1 cellular context compared by ENCODE assay signal in the genomic region with DNA sequence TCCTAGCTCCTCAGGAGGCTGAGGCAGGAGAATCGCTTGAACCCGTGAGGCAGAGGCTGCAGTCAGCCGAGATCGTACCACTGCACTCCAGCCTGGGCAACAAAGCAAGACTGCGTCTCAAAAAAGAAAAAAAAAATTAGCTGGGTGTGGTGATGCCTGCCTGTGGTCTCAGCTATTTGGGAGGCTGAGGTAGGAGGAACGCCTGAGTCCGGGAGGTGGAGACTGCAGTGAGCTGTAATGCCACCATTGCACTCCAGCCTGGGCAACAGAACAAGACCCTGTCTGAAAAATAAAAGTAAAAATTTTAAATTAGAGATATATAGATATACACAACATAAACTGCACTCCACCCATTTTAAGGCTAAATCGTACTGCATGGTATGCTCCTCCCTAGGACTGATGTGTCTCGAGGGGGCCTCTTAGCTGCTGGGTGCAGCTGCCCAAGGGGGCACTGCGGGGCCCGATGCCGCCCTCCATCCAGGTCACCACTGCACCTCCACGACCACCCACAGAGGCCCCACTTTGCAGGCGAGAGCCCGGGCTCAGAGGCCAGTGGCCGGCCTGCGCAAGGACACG.
TF ChIP-seq lines count a peak whose summit lies in the region.

No MANE protein-coding gene starts in this region.

TF ChIP-seq in HEK293, 187 proteins besides CTCF, POLR2A, EP300 and RAD21 (continued from another document):
- TF ChIP-seq, protein P1, sequence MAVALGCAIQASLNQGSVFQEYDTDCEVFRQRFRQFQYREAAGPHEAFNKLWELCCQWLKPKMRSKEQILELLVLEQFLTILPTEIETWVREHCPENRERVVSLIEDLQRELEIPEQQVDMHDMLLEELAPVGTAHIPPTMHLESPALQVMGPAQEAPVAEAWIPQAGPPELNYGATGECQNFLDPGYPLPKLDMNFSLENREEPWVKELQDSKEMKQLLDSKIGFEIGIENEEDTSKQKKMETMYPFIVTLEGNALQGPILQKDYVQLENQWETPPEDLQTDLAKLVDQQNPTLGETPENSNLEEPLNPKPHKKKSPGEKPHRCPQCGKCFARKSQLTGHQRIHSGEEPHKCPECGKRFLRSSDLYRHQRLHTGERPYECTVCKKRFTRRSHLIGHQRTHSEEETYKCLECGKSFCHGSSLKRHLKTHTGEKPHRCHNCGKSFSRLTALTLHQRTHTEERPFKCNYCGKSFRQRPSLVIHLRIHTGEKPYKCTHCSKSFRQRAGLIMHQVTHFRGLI (tag by site-specific recombination; IDR thresholded peaks at IDR 0.05), result no peak
- peak; percentile 99 for TF ChIP-seq ZBTB8A (tag by site-specific recombination; IDR thresholded peaks at IDR 0.05)
- 0 out of 2 replicates have a peak, but pooled peaks have one; percentile 42 for TF ChIP-seq GLIS1 (tag by site-specific recombination; IDR thresholded peaks at IDR 0.05)
- no peak for TF ChIP-seq ZNF366 (tag by site-specific recombination; conservative IDR thresholded peaks at IDR 0.05)
- TF ChIP-seq ZNF596 (tag by site-specific recombination; IDR thresholded peaks at IDR 0.05), result no peak
- no peak for TF ChIP-seq HOXC10 (CRISPR knock-in tag; IDR thresholded peaks at IDR 0.05)
- TF ChIP-seq SP3 (tag by site-specific recombination; IDR thresholded peaks at IDR 0.05), result 0 out of 2 replicates have a peak, but pooled peaks have one; percentile 12
- TF ChIP-seq ZNF654 (tag by site-specific recombination; IDR thresholded peaks at IDR 0.05; ENCODE audit: low read depth), result no peak
- TF ChIP-seq SCRT2 (tag by site-specific recombination; IDR thresholded peaks at IDR 0.05), result peak; percentile 75
- TF ChIP-seq ZNF121 (tag by site-specific recombination; IDR thresholded peaks at IDR 0.05), result no peak
- TF ChIP-seq ZNF133 (tag by site-specific recombination; IDR thresholded peaks at IDR 0.05), result no peak
- TF ChIP-seq, protein P2, sequence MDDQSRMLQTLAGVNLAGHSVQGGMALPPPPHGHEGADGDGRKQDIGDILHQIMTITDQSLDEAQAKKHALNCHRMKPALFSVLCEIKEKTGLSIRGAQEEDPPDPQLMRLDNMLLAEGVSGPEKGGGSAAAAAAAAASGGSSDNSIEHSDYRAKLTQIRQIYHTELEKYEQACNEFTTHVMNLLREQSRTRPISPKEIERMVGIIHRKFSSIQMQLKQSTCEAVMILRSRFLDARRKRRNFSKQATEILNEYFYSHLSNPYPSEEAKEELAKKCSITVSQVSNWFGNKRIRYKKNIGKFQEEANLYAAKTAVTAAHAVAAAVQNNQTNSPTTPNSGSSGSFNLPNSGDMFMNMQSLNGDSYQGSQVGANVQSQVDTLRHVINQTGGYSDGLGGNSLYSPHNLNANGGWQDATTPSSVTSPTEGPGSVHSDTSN (CRISPR knock-in tag; IDR thresholded peaks at IDR 0.05), result no peak
- no peak for TF ChIP-seq ZNF837 (tag by site-specific recombination; IDR thresholded peaks at IDR 0.05)
- TF ChIP-seq, protein P3, sequence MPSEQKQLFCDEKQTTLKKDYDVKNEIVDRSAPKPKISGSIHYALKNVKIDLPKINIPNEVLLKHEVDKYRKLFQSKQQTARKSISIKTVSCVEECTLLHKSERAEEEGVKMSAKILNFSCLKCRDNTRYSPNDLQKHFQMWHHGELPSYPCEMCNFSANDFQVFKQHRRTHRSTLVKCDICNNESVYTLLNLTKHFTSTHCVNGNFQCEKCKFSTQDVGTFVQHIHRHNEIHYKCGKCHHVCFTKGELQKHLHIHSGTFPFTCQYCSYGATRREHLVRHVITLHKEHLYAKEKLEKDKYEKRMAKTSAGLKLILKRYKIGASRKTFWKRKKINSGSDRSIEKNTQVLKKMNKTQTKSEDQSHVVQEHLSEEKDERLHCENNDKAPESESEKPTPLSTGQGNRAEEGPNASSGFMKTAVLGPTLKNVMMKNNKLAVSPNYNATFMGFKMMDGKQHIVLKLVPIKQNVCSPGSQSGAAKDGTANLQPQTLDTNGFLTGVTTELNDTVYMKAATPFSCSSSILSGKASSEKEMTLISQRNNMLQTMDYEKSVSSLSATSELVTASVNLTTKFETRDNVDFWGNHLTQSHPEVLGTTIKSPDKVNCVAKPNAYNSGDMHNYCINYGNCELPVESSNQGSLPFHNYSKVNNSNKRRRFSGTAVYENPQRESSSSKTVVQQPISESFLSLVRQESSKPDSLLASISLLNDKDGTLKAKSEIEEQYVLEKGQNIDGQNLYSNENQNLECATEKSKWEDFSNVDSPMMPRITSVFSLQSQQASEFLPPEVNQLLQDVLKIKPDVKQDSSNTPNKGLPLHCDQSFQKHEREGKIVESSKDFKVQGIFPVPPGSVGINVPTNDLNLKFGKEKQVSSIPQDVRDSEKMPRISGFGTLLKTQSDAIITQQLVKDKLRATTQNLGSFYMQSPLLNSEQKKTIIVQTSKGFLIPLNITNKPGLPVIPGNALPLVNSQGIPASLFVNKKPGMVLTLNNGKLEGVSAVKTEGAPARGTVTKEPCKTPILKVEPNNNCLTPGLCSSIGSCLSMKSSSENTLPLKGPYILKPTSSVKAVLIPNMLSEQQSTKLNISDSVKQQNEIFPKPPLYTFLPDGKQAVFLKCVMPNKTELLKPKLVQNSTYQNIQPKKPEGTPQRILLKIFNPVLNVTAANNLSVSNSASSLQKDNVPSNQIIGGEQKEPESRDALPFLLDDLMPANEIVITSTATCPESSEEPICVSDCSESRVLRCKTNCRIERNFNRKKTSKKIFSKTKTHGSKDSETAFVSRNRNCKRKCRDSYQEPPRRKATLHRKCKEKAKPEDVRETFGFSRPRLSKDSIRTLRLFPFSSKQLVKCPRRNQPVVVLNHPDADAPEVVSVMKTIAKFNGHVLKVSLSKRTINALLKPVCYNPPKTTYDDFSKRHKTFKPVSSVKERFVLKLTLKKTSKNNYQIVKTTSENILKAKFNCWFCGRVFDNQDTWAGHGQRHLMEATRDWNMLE (tag by site-specific recombination; conservative IDR thresholded peaks at IDR 0.05; ENCODE audit: low read depth), result no peak
- TF ChIP-seq SETDB1 (IDR thresholded peaks at IDR 0.05; ENCODE audit: insufficient read length, low read length), result no peak
- no peak for TF ChIP-seq ZNF211 (tag by site-specific recombination; IDR thresholded peaks at IDR 0.05; ENCODE audit: low read depth)
- TF ChIP-seq, protein P4, sequence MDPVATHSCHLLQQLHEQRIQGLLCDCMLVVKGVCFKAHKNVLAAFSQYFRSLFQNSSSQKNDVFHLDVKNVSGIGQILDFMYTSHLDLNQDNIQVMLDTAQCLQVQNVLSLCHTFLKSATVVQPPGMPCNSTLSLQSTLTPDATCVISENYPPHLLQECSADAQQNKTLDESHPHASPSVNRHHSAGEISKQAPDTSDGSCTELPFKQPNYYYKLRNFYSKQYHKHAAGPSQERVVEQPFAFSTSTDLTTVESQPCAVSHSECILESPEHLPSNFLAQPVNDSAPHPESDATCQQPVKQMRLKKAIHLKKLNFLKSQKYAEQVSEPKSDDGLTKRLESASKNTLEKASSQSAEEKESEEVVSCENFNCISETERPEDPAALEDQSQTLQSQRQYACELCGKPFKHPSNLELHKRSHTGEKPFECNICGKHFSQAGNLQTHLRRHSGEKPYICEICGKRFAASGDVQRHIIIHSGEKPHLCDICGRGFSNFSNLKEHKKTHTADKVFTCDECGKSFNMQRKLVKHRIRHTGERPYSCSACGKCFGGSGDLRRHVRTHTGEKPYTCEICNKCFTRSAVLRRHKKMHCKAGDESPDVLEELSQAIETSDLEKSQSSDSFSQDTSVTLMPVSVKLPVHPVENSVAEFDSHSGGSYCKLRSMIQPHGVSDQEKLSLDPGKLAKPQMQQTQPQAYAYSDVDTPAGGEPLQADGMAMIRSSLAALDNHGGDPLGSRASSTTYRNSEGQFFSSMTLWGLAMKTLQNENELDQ (tag by site-specific recombination; IDR thresholded peaks at IDR 0.05; ENCODE audit: low read depth), result no peak
- TF ChIP-seq ZNF341 (tag by site-specific recombination; IDR thresholded peaks at IDR 0.05; ENCODE audit: low read depth), result 0 out of 2 replicates have a peak, but pooled peaks have one; percentile 26
- 0 out of 2 replicates have a peak, but pooled peaks have one; percentile 48 for TF ChIP-seq ZNF501 (tag by site-specific recombination; IDR thresholded peaks at IDR 0.05)
- no peak for TF ChIP-seq ZNF560 (tag by site-specific recombination; IDR thresholded peaks at IDR 0.05; ENCODE audit: borderline replicate concordance)
- TF ChIP-seq, protein P5, sequence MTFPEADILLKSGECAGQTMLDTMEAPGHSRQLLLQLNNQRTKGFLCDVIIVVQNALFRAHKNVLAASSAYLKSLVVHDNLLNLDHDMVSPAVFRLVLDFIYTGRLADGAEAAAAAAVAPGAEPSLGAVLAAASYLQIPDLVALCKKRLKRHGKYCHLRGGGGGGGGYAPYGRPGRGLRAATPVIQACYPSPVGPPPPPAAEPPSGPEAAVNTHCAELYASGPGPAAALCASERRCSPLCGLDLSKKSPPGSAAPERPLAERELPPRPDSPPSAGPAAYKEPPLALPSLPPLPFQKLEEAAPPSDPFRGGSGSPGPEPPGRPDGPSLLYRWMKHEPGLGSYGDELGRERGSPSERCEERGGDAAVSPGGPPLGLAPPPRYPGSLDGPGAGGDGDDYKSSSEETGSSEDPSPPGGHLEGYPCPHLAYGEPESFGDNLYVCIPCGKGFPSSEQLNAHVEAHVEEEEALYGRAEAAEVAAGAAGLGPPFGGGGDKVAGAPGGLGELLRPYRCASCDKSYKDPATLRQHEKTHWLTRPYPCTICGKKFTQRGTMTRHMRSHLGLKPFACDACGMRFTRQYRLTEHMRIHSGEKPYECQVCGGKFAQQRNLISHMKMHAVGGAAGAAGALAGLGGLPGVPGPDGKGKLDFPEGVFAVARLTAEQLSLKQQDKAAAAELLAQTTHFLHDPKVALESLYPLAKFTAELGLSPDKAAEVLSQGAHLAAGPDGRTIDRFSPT (tag by site-specific recombination; IDR thresholded peaks at IDR 0.05), result peak; percentile 62; the same call in 1 of the 2 replicates
- no peak for TF ChIP-seq ZNF600 (tag by site-specific recombination; IDR thresholded peaks at IDR 0.05)
- no peak for TF ChIP-seq ZNF561 (tag by site-specific recombination; IDR thresholded peaks at IDR 0.05; ENCODE audit: borderline replicate concordance)
- no peak for TF ChIP-seq ZBTB1 (tag by site-specific recombination; IDR thresholded peaks at IDR 0.05)
- peak; percentile 79 for TF ChIP-seq ZNF335 (tag by site-specific recombination; conservative IDR thresholded peaks at IDR 0.05)
- no peak for TF ChIP-seq ZNF155 (tag by site-specific recombination; IDR thresholded peaks at IDR 0.05)
- no peak for TF ChIP-seq ZNF677 (tag by site-specific recombination; IDR thresholded peaks at IDR 0.05)
- TF ChIP-seq ZFP3 (tag by site-specific recombination; IDR thresholded peaks at IDR 0.05; ENCODE audit: low read depth), result no peak
- TF ChIP-seq ZNF664 (tag by site-specific recombination; IDR thresholded peaks at IDR 0.05), result peak; percentile 88
- TF ChIP-seq, protein P6, sequence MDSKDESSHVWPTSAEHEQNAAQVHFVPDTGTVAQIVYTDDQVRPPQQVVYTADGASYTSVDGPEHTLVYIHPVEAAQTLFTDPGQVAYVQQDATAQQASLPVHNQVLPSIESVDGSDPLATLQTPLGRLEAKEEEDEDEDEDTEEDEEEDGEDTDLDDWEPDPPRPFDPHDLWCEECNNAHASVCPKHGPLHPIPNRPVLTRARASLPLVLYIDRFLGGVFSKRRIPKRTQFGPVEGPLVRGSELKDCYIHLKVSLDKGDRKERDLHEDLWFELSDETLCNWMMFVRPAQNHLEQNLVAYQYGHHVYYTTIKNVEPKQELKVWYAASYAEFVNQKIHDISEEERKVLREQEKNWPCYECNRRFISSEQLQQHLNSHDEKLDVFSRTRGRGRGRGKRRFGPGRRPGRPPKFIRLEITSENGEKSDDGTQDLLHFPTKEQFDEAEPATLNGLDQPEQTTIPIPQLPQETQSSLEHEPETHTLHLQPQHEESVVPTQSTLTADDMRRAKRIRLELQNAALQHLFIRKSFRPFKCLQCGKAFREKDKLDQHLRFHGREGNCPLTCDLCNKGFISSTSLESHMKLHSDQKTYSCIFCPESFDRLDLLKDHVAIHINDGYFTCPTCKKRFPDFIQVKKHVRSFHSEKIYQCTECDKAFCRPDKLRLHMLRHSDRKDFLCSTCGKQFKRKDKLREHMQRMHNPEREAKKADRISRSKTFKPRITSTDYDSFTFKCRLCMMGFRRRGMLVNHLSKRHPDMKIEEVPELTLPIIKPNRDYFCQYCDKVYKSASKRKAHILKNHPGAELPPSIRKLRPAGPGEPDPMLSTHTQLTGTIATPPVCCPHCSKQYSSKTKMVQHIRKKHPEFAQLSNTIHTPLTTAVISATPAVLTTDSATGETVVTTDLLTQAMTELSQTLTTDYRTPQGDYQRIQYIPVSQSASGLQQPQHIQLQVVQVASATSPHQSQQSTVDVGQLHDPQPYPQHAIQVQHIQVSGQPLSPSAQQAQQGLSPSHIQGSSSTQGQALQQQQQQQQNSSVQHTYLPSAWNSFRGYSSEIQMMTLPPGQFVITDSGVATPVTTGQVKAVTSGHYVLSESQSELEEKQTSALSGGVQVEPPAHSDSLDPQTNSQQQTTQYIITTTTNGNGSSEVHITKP (tag by site-specific recombination; IDR thresholded peaks at IDR 0.05), result peak; percentile 93
- TF ChIP-seq ZNF214 (tag by site-specific recombination; IDR thresholded peaks at IDR 0.05; ENCODE audit: borderline replicate concordance), result no peak
- TF ChIP-seq ZXDB (tag by site-specific recombination; IDR thresholded peaks at IDR 0.05), result no peak; the same call in 1 of the 2 replicates
